Comparison of ENCODE assay signal across 1 cellular context in genomic region chr13:69970521-69970920, GRCh38.
TF ChIP-seq lines count a peak whose summit lies in the region.

No MANE protein-coding gene starts in this region.

TF ChIP-seq in GM23338, 12 proteins besides CTCF, POLR2A, EP300 and RAD21 (continued from another document):
- no peak for TF ChIP-seq ZNF462 (CRISPR knock-in tag; IDR thresholded peaks at IDR 0.05)
- no peak for TF ChIP-seq ZNF331 (CRISPR knock-in tag; IDR thresholded peaks at IDR 0.05; ENCODE audit: low read depth)
- TF ChIP-seq JUNB (IDR thresholded peaks at IDR 0.05; ENCODE audit: unreplicated experiment): no peak
- TF ChIP-seq ETS1 (IDR thresholded peaks at IDR 0.05): no peak
- no peak for TF ChIP-seq EZH2 (IDR thresholded peaks at IDR 0.05; ENCODE audit: low read depth, unreplicated experiment)
- TF ChIP-seq CREB1 (CRISPR knock-in tag; IDR thresholded peaks at IDR 0.05; ENCODE audit: low read depth): no peak
- TF ChIP-seq NANOG (IDR thresholded peaks at IDR 0.05; ENCODE audit: borderline replicate concordance): no peak
- no peak for TF ChIP-seq REST (IDR thresholded peaks at IDR 0.05; ENCODE audit: unreplicated experiment)
- TF ChIP-seq STAT1 (IDR thresholded peaks at IDR 0.05; ENCODE audit: unreplicated experiment): no peak
- TF ChIP-seq ZNF114 (CRISPR knock-in tag; IDR thresholded peaks at IDR 0.05): no peak
TF ChIP-seq in GM23338: peak in this region for 0.
